8 cellular contexts compared by ENCODE assay signal in the genomic region with DNA sequence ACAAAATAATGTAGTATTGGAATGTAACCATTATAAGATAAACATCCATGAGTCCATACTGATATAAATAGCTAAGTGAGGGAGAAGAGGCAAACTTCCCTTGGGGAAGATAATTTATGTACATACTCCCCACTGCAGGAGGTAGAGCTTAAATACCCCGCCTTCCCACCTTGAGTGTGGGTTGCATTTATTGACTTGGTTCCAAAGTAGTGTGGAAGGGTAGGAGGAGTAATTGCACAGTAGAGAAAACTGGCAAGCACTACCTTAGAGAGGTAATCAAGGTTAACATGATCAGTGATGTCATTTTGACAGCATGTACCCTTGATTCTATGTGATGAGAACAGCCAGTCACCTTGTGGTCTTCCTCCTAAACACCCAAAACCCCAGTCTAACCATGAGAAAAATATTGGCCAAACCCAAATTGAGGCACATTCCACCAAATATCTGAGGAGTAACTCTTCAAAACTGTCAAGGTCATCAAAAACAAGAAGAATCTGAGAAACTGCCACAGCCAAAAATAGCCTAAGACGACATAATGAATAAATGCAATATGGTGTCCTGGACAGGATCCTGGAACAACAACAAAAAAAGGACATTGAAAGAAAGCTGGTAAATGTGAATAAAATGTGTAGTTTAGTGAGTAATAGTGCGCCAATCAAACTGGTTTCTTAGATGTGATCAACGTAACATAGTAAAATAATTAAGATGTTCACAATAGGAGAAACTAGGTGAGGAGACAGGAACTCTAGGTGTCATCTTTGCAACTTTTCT. TPM values are rescaled to one million over a fixed set of nuclear protein-coding genes. Genes with fewer than 3 reads are reported as not detected.
A peak's percentile ranks its signal among the peaks of the same experiment; 100 is the strongest.
DNase-seq lines count a peak whose midpoint lies in the region; ATAC-seq and TF ChIP-seq lines count a peak whose summit lies in the region.

No MANE protein-coding gene starts in this region.

- H3K4me3 ChIP-seq in fibroblast of villous mesenchyme (ENCODE audit: low read depth, low read length) (peak overlapping the region; percentile 81), skeletal muscle satellite cell (ENCODE audit: low read length) (peak overlapping the region; percentile 90)

- DNase-seq in T-cell, result peak in 2 of 34 experiments; percentile 0 to 16
- DNase-seq in fibroblast of villous mesenchyme (ENCODE audit: low read depth), result no peak
- DNase-seq in omental fat pad (ENCODE audit: low spot score), result no peak
- DNase-seq in HuH-7 (ENCODE audit: low spot score), result no peak
- DNase-seq in stimulated activated CD4-positive, alpha-beta T cell treated with anti-CD3 and anti-CD28 coated beads, Interleukin-15, amount 100 ng/mL, for 24 hours, result no peak

- ATAC-seq in GM21717 (IDR thresholded peaks at IDR 0.05; ENCODE audit: unreplicated experiment), result peak; percentile 0
- ATAC-seq in T-cell (replicated peaks in 1 of 4), result no peak
- no peak for ATAC-seq in omental fat pad (ENCODE audit: low FRiP score)
- ATAC-seq in GM21723 (IDR thresholded peaks at IDR 0.05; ENCODE audit: unreplicated experiment), result no peak

- TF ChIP-seq CTCF in fibroblast of villous mesenchyme (IDR thresholded peaks at IDR 0.05; ENCODE audit: insufficient read depth, low read depth, low read length) (no peak), omental fat pad (IDR thresholded peaks at IDR 0.05) (no peak)

- peaks cover 8% of the 10 kb centered on the region for H3K4me1 ChIP-seq in skeletal muscle satellite cell (ENCODE audit: control insufficient read depth, insufficient read depth, low read length)

- POLR2A ChIA-PET in T-cell (lab: Charles Lee), result interaction anchor here in 1 of 2 donors (0.6 to 1.2 kb wide), 4 partner anchors 88 to 569 kb away, joined by 3 to 5 read pairs (median 4); no protein-coding TSS in a partner anchor

- peaks cover 3% of the 10 kb centered on the region for H3K27me3 ChIP-seq in skeletal muscle satellite cell (ENCODE audit: control insufficient read depth, insufficient read depth, low read length)

- peaks cover 4% of the 10 kb centered on the region for H3K36me3 Mint-ChIP-seq in T-cell

- no peaks in the 10 kb centered on the region for H3K27me3 Mint-ChIP-seq in T-cell

- peak overlapping the region; percentile 89 to 90 (median 90) for H3K4me3 Mint-ChIP-seq in T-cell

- no peaks in the 10 kb centered on the region for H3K9me3 ChIP-seq in skeletal muscle satellite cell (replicated peaks; ENCODE audit: low read length)

- peak overlapping the region; percentile 82 for H3K9ac ChIP-seq in skeletal muscle satellite cell (ENCODE audit: low read depth, low read length)

- peaks cover 32 to 35% (median 34%) of the 10 kb centered on the region in 3 donors for H3K4me1 Mint-ChIP-seq in T-cell

- peaks cover 5% of the 10 kb centered on the region for H3K36me3 ChIP-seq in skeletal muscle satellite cell (ENCODE audit: insufficient read depth, low read length)

- H3K27ac Mint-ChIP-seq in T-cell, result peak overlapping the region; percentile 92 to 96

- H3K4me2 ChIP-seq in skeletal muscle satellite cell (ENCODE audit: low read length), result peak overlapping the region; percentile 79

- H3K9me3 Mint-ChIP-seq in T-cell, result no peaks in the 10 kb centered on the region

- CTCF ChIA-PET in T-cell (lab: Charles Lee), result interaction anchor here in 1 of 2 donors (0.8 to 1.4 kb wide), 4 partner anchors 114 to 754 kb away, joined by 3 to 7 read pairs (median 3); no protein-coding TSS in a partner anchor

RNA-seq across cellular contexts. Expression of a gene that starts 0.8 kb away (rescaled TPM):
- total RNA-seq in T-cell, result 10 to 100 TPM; 39.4 to 49.3 (median 45.0) TPM
- 28.7 and 31.1 TPM in 2 replicates for total RNA-seq in fibroblast of villous mesenchyme
- total RNA-seq in skeletal muscle satellite cell (2012; rRNA removed), result 19.0 and 20.5 TPM in 2 replicates
- total RNA-seq in omental fat pad, result 10 to 100 TPM; 10.3 to 24.0 (median 19.8) TPM
